ENCODE assay signal across 8 cellular contexts in the genomic region with DNA sequence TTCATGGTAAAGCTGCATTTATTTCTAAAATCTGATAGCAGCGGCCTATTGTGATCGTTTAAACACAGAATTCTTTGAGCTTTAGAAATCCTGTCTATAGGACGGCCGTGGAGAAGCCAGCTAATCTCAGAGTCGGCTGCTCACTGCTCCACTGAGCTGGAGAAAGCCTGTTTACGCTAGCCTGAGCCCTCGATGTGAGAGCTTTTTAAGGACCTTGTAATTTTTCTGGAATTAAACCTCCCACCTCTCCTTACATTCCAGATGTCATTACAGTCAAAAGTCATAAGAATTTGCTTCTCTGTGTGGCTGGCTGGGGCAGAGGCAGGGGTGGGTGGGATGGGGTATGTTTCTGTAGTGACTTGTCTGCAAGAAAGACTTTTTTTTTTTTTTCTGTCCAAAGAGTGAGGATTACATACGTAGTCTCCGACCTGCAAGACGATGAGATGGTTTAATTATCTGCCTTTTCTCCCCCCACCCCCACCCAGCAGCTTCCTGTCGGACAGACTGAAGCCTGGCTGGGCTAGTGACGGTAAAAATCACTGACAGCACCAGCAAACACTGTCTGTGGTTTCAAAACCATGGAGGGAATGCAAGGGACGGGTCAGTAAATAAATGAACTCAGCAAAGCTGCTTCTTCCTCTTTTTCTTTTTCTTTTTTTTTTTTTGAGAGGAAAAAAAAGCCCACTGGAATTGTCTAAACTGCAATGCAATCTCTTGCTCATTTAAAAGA. TPM values are rescaled to one million over a fixed set of nuclear protein-coding genes. Genes with fewer than 3 reads are reported as not detected.
DNase-seq lines count a peak whose midpoint lies in the region; ATAC-seq and TF ChIP-seq lines count a peak whose summit lies in the region.

No MANE protein-coding gene starts in this region.

- intact Hi-C loops in adrenal gland (cut with DNase I) (no loop called here), testis (cut with DNase I; ENCODE audit: low total_unique reads) (no loop called here)

- TF ChIP-seq CTCF in AG04449 (IDR thresholded peaks at IDR 0.05; ENCODE audit: insufficient read depth, low read length, missing control alignments) = no peak
- no peak for TF ChIP-seq CTCF in adrenal gland (IDR thresholded peaks at IDR 0.05)
- no peak for TF ChIP-seq CTCF in testis (IDR thresholded peaks at IDR 0.05)

- ATAC-seq in HG02610 (IDR thresholded peaks at IDR 0.05; ENCODE audit: unreplicated experiment) (peak; percentile 42), HG03342 (IDR thresholded peaks at IDR 0.05; ENCODE audit: unreplicated experiment) (no peak), GM21423 (IDR thresholded peaks at IDR 0.05; ENCODE audit: unreplicated experiment) (no peak)

- H3K36me3 ChIP-seq in adrenal gland (replicated peaks in 1 of 2) (no peaks in the 10 kb centered on the region), testis (ENCODE audit: low read depth, missing control alignments) (no peaks in the 10 kb centered on the region)

- peak overlapping the region; percentile 40 for H3K4me3 ChIP-seq in AG04449 (ENCODE audit: low read depth, low read length)
- H3K4me3 ChIP-seq in adrenal gland = peak overlapping the region in 1 of 4 donors; percentile 13
- no peak overlapping the region for H3K4me3 ChIP-seq in testis

- peaks cover 6 to 59% of the 10 kb centered on the region in 2 donors for H3K4me1 ChIP-seq in adrenal gland (replicated peaks in 1 of 2)
- peaks cover 72% of the 10 kb centered on the region for H3K4me1 ChIP-seq in testis

- H3K27ac ChIP-seq in adrenal gland (peak overlapping the region in 4 of 5 donors; percentile 3 to 91 (median 66)), testis (peak overlapping the region; percentile 61 to 84)

- H3K27me3 ChIP-seq in adrenal gland (no peaks in the 10 kb centered on the region), testis (no peaks in the 10 kb centered on the region)

- no peaks in the 10 kb centered on the region for H3K9me3 ChIP-seq in adrenal gland (replicated peaks in 1 of 3)
- H3K9me3 ChIP-seq in testis = no peaks in the 10 kb centered on the region

- DNase-seq in AG04449 (ENCODE audit: low read depth, low spot score) = peak; percentile 95
- DNase-seq in adrenal gland = peak in 3 of 7 donors; percentile 53 to 73 (median 57)
- DNase-seq in kidney tubule cell (ENCODE audit: low spot score) = peak; percentile 92
- DNase-seq in testis = no peak
- DNase-seq in activated CD4-positive, alpha-beta T cell treated with anti-CD3 and anti-CD28 coated beads, Interleukin-2, amount 50 U/mL, for 4 hours = no peak

- POLR2A ChIA-PET in AG04449 (lab: Yijun Ruan, JAX) = interaction anchor here (1.2 to 3.3 kb wide), 7 partner anchors 9 to 38 kb away, joined by 5 to 35 read pairs (median 6); partner anchors contain the start of genes ARL3, SFXN2 and TRIM8

- CTCF ChIA-PET in AG04449 (lab: Yijun Ruan, JAX) = interaction anchor here (0.6 to 8.7 kb wide), 7 partner anchors 13 to 172 kb away, joined by 3 to 95 read pairs (median 27); partner anchors contain the start of genes ARL3, SFXN2 and SUFU

- no peak for TF ChIP-seq POLR2A in adrenal gland (IDR thresholded peaks at IDR 0.05)
- no peak for TF ChIP-seq POLR2A in testis (IDR thresholded peaks at IDR 0.05)

- WGBS in adrenal gland, 4 donors = 43 to 57% (median 48%) methylated on average over 13 of the region's 13 CpGs
- WGBS in testis, 2 donors = 34 to 52% methylated on average over 13 of the region's 13 CpGs

RNA-seq across cellular contexts. Expression of gene TRIM8, which starts 31.8 kb away (rescaled TPM):
- total RNA-seq in adrenal gland (100 to 1,000 TPM in 7 of 8 donors, 10 to 100 TPM in 1; 73.1 to 175 (median 138) TPM), testis (100 to 1,000 TPM; 114 to 170 TPM)
- polyA plus RNA-seq in adrenal gland (10 to 100 TPM; 45.0 to 57.6 (median 53.0) TPM), testis (ENCODE audit: insufficient read depth, low read depth, low replicate concordance) (69.8 TPM)

RNA-seq across cellular contexts. Expression of gene ARL3, which starts 38.1 kb away (rescaled TPM):
- total RNA-seq in adrenal gland = 10 to 100 TPM in 3 of 8 donors, 1 to 10 TPM in 5; 4.8 to 13.2 (median 7.9) TPM
- 10 to 100 TPM in 1 of 3 donors, 1 to 10 TPM in 2; 6.4 to 20.5 (median 7.6) TPM for polyA plus RNA-seq in adrenal gland
- total RNA-seq in testis = 10 to 100 TPM; 10.8 to 10.9 TPM
- polyA plus RNA-seq in testis (ENCODE audit: insufficient read depth, low read depth, low replicate concordance) = 25.2 TPM

RNA-seq across cellular contexts. Expression of gene SFXN2, which starts 38.4 kb away (rescaled TPM):
- 10 to 100 TPM in 2 of 8 donors, 1 to 10 TPM in 5, under 1 TPM in 1; 0.91 to 12.2 (median 6.4) TPM for total RNA-seq in adrenal gland
- 1 to 10 TPM; 3.7 to 4.4 (median 4.1) TPM for polyA plus RNA-seq in adrenal gland
- total RNA-seq in testis = 1 to 10 TPM; 5.6 to 9.8 TPM
- 4.4 TPM for polyA plus RNA-seq in testis (ENCODE audit: insufficient read depth, low read depth, low replicate concordance)

Comparison
In these comparisons a context has a peak if more than half of its experiments do, and no peak if none do; other contexts are left out.
1. DNase-seq: peak in AG04449 (single experiment) and kidney tubule cell (single experiment); none in testis (single experiment) and activated CD4-positive, alpha-beta T cell treated with anti-CD3 and anti-CD28 coated beads, Interleukin-2, amount 50 U/mL, for 4 hours (0 of 2).